ENCODE assay signal across 15 cellular contexts in genomic region chr9:74824654-74825053, GRCh38.
DNase-seq lines count a peak whose midpoint lies in the region; ATAC-seq lines count a peak whose summit lies in the region.
"Had no signal": no experiment of that assay in that cellular context is flagged by ENCODE, and none has a peak within 500 bp of the region (broad histone marks: within the 10 kb centered on the region; RNA-seq: fewer than 3 reads in every experiment).

No MANE protein-coding gene starts in this region.

- no peak overlapping the region for H3K4me3 ChIP-seq in SJCRH30
- H3K4me3 ChIP-seq: breast epithelium had no signal

- H3K36me3 ChIP-seq in SJCRH30: no peaks in the 10 kb centered on the region
- H3K36me3 ChIP-seq: breast epithelium had no signal

- peaks cover 9% of the 10 kb centered on the region for H3K4me1 ChIP-seq in SJCRH30
- H3K4me1 ChIP-seq: breast epithelium had no signal

- no peaks in the 10 kb centered on the region for H3K27me3 ChIP-seq in SJCRH30
- H3K27me3 ChIP-seq: breast epithelium had no signal

- no peak for ATAC-seq in HG03442 (IDR thresholded peaks at IDR 0.05; ENCODE audit: unreplicated experiment)
- ATAC-seq: esophagus mucosa, T-cell had no signal

- no peaks in the 10 kb centered on the region for H3K9me3 ChIP-seq in SJCRH30 (replicated peaks)
- H3K9me3 ChIP-seq: breast epithelium had no signal

- peak; percentile 25 for DNase-seq in GF-D8 (lab: John Stamatoyannopoulos, UW)
- DNase-seq in SJCRH30: peak; percentile 59 to 66
- peak; percentile 64 for DNase-seq in fibroblast of peridontal ligament (ENCODE audit: extremely low read depth)
- DNase-seq in pulmonary artery endothelial cell (ENCODE audit: low read depth, low spot score): peak; percentile 27
- no peak for DNase-seq in activated CD4-positive, CD25-positive, alpha-beta regulatory T cell (lab: John Stamatoyannopoulos, UW)
- no peak for DNase-seq in T-helper 9 cell
- DNase-seq in superior temporal gyrus (ENCODE audit: extremely low spot score): no peak
- DNase-seq: activated CD4-positive, alpha-beta T cell treated with anti-CD3 and anti-CD28 coated beads for 48 hours; CD4-positive, alpha-beta T cell; kidney glomerular epithelial cell; occipital lobe; T-cell had no signal

- H3K27ac ChIP-seq in SJCRH30: no peak overlapping the region
- H3K27ac ChIP-seq: breast epithelium had no signal

Comparison
In these comparisons a context has a peak if more than half of its experiments do, and no peak if none do; other contexts are left out.
1. DNase-seq: peak in GF-D8 (single experiment), SJCRH30 (2 of 2), fibroblast of peridontal ligament (single experiment) and pulmonary artery endothelial cell (single experiment); none in activated CD4-positive, CD25-positive, alpha-beta regulatory T cell (0 of 4), T-helper 9 cell (single experiment) and superior temporal gyrus (single experiment).